16 cellular contexts compared by ENCODE assay signal in the genomic region with DNA sequence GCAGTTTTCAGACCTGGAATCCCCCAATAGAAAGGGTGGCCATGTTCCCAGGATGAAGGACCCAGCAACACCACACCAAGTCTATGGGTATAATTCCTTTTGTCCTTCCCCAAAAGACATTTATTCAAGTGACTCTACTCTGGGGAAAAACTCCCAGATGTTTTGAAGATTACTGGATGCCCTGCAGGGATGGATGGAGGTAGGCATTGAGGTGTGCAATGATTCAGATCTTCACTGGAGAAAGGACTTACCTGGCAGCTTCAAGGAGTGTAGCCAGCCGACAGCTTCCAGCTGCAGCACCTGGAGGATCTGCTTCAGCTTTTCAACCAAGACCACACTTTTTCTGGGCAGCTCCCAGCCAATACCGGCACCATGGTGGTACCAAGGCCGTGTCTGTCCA.
DNase-seq lines count a peak whose midpoint lies in the region; ATAC-seq, FAIRE-seq and TF ChIP-seq lines count a peak whose summit lies in the region.
"Had no signal": no experiment of that assay in that cellular context is flagged by ENCODE, and none has a peak within 500 bp of the region (broad histone marks: within the 10 kb centered on the region; RNA-seq: fewer than 3 reads in every experiment).

No MANE protein-coding gene starts in this region.

- FAIRE-seq in bronchial epithelial cell (lab: Jason Lieb, UNC) = peak; percentile 23
- FAIRE-seq: D721Med, G401.6, GM12891, GM19239, HepG2 had no signal

- intact Hi-C loops in head of caudate nucleus (cut with DNase I) = no loop called here

- peak; percentile 39 for DNase-seq in bronchial epithelial cell (ENCODE audit: low read depth)
- peak; percentile 42 for DNase-seq in kidney tubule cell (ENCODE audit: low spot score)
- DNase-seq in germinal center (ENCODE audit: low spot score) = no peak
- no peak for DNase-seq in head of caudate nucleus
- DNase-seq: Caco-2; CD4-positive, alpha-beta T cell; GM23248 had no signal

- peaks cover 0 to 7% (median 0%) of the 10 kb centered on the region in 11 experiments; a peak in 4 of 22 replicates for H3K27me3 ChIP-seq in BLaER1 treated with 17β-estradiol and CSF1 and Interleukin-3, amounts not matched to agents 10 nM and 100 nM
- H3K27me3 ChIP-seq in bronchial epithelial cell (ENCODE audit: control insufficient read depth, insufficient read depth, low read length) = no peaks in the 10 kb centered on the region

- peaks cover 0 to 19% (median 7%) of the 10 kb centered on the region in 11 experiments; a peak in 6 of 22 replicates for H3K36me3 ChIP-seq in BLaER1 treated with 17β-estradiol and CSF1 and Interleukin-3, amounts not matched to agents 10 nM and 100 nM
- no peaks in the 10 kb centered on the region for H3K36me3 ChIP-seq in bronchial epithelial cell (ENCODE audit: control insufficient read depth, insufficient read depth, low read length)
- H3K36me3 ChIP-seq: HAP-1 had no signal

- no peaks in the 10 kb centered on the region for H4K20me1 ChIP-seq in BLaER1 treated with 17β-estradiol and CSF1 and Interleukin-3, amounts not matched to agents 10 nM and 100 nM

- peak overlapping the region in 1 of 10 experiments; percentile 36; a peak in 1 of 20 replicates for H3K4me3 ChIP-seq in BLaER1 treated with 17β-estradiol and CSF1 and Interleukin-3, amounts not matched to agents 10 nM and 100 nM
- no peak overlapping the region for H3K4me3 ChIP-seq in bronchial epithelial cell (ENCODE audit: low read depth, low read length)
- H3K4me3 ChIP-seq: GM23248, HAP-1 had no signal

- H3K27ac ChIP-seq in BLaER1 treated with 17β-estradiol and CSF1 and Interleukin-3, amounts not matched to agents 10 nM and 100 nM = peak overlapping the region in 2 of 11 experiments; percentile 10 to 18; a peak in 1 of 22 replicates
- H3K27ac ChIP-seq: C4-2B, GM23248 had no signal

- peak overlapping the region in 10 of 11 experiments; percentile 42 to 85 (median 68); a peak in 20 of 22 replicates for H3K4me2 ChIP-seq in BLaER1 treated with 17β-estradiol and CSF1 and Interleukin-3, amounts not matched to agents 10 nM and 100 nM

- no peak for ATAC-seq in GM19395 (IDR thresholded peaks at IDR 0.05; ENCODE audit: unreplicated experiment)
- ATAC-seq: HepG2 had no signal

- H3K9ac ChIP-seq in BLaER1 treated with 17β-estradiol and CSF1 and Interleukin-3, amounts not matched to agents 10 nM and 100 nM = no peak overlapping the region
- H3K9ac ChIP-seq: GM23248 had no signal

- TF ChIP-seq CTCF in bronchial epithelial cell (IDR thresholded peaks at IDR 0.05; ENCODE audit: insufficient read depth, low read length, severe bottlenecking) = no peak

- H3K4me1 ChIP-seq in BLaER1 treated with 17β-estradiol and CSF1 and Interleukin-3, amounts not matched to agents 10 nM and 100 nM = peaks cover 0 to 68% (median 48%) of the 10 kb centered on the region in 10 experiments; a peak in 18 of 20 replicates
- H3K4me1 ChIP-seq: Caco-2, HAP-1 had no signal

- H3K9me3 ChIP-seq in BLaER1 treated with 17β-estradiol and CSF1 and Interleukin-3, amounts not matched to agents 10 nM and 100 nM (replicated peaks in 1 of 11) = peaks cover 15 to 43% (median 31%) of the 10 kb centered on the region in 11 experiments
- H3K9me3 ChIP-seq: HAP-1 had no signal

Comparison
In these comparisons a context has a peak if more than half of its experiments do, and no peak if none do; other contexts are left out.
1. DNase-seq: peak in bronchial epithelial cell (single experiment) and kidney tubule cell (single experiment); none in germinal center (single experiment) and head of caudate nucleus (0 of 42).